Comparison of ENCODE assay signal across 1 cellular context in genomic region chr6:22827760-22828159, GRCh38.
TF ChIP-seq lines count a peak whose summit lies in the region.

No MANE protein-coding gene starts in this region.

TF ChIP-seq in GM12878, 131 proteins besides CTCF, POLR2A, EP300 and RAD21 (continued from another document):
- TF ChIP-seq, protein P1, sequence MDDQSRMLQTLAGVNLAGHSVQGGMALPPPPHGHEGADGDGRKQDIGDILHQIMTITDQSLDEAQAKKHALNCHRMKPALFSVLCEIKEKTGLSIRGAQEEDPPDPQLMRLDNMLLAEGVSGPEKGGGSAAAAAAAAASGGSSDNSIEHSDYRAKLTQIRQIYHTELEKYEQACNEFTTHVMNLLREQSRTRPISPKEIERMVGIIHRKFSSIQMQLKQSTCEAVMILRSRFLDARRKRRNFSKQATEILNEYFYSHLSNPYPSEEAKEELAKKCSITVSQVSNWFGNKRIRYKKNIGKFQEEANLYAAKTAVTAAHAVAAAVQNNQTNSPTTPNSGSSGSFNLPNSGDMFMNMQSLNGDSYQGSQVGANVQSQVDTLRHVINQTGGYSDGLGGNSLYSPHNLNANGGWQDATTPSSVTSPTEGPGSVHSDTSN (IDR thresholded peaks at IDR 0.05; ENCODE audit: insufficient replicate concordance, low read depth, low read length), result no peak
- TF ChIP-seq CHD4 (IDR thresholded peaks at IDR 0.05), result no peak
